24 cellular contexts compared by ENCODE assay signal in the genomic region with DNA sequence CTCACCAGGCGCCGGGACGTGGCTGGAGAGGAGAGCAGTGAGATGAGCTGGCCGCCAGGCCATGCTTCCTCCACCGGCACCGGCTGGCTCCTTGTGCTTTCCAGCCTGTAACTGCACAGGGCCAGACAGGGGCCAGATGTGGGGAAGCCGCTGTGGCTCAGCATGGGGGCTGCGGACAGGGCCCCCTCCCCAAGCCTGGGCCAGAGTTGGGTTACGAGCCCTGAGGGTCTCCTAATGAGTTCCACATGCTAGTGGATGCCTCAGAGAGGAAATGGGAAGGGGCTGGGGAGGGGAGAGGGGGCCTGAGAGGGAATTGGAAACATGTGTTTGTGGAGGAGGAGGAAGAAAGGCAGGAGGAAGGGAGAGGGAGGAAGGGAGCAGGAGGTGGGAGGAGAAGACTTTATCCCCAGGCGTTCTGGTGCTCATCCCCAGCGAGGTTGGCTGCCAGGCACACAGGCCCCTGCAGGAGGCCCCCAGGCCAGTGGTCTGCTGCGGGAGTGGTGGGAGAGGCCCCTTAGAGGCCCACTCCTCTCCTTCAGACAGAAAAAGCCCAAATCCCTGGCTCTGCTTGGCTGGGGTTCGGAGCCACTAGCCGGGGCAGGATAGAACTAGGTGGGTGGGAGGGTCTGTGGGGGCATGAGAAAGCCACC. TPM values are rescaled to one million over a fixed set of nuclear protein-coding genes. Genes with fewer than 3 reads are reported as not detected.
A peak's percentile ranks its signal among the peaks of the same experiment; 100 is the strongest.
DNase-seq lines count a peak whose midpoint lies in the region; ATAC-seq and TF ChIP-seq lines count a peak whose summit lies in the region.
"Had no signal": no experiment of that assay in that cellular context is flagged by ENCODE, and none has a peak within 500 bp of the region (broad histone marks: within the 10 kb centered on the region; RNA-seq: fewer than 3 reads in every experiment).

No MANE protein-coding gene starts in this region.

- no peak for TF ChIP-seq CTCF in cardiac muscle cell (IDR thresholded peaks at IDR 0.05; ENCODE audit: low read depth, low read length)
- TF ChIP-seq CTCF in mesothelial cell of epicardium (IDR thresholded peaks at IDR 0.05; ENCODE audit: unreplicated experiment), result no peak

- ATAC-seq in right cardiac atrium (no peak), GM19395 (IDR thresholded peaks at IDR 0.05; ENCODE audit: unreplicated experiment) (no peak)
- ATAC-seq: gastrocnemius medialis, left cardiac atrium, T-helper 17 cell had no signal

- intact Hi-C loops in right cardiac atrium (cut with DNase I), result no loop called here

- H3K36me3 Mint-ChIP-seq in mesothelial cell of epicardium, result no peaks in the 10 kb centered on the region

- no peaks in the 10 kb centered on the region for H3K9me3 Mint-ChIP-seq in mesothelial cell of epicardium
- H3K9me3 Mint-ChIP-seq: stimulated activated naive CD8-positive, alpha-beta T cell treated with anti-CD3 and anti-CD28 coated beads, Interleukin-15, Interleukin-2, amounts not matched to agents 100 ng/mL and 50 ng/mL, for 24 hours had no signal

- H3K4me3 ChIP-seq in cardiac muscle cell (no peak overlapping the region), right cardiac atrium (ENCODE audit: low read length) (no peak overlapping the region)
- H3K4me3 ChIP-seq: ascending aorta, colonic mucosa, gastrocnemius medialis, tibial nerve had no signal

- H3K36me3 ChIP-seq in cardiac muscle cell, result no peaks in the 10 kb centered on the region
- H3K36me3 ChIP-seq: ascending aorta, colonic mucosa, gastrocnemius medialis, tibial nerve had no signal

- H3K4me1 ChIP-seq in cardiac muscle cell (ENCODE audit: low read depth) (peaks cover 21% of the 10 kb centered on the region), right cardiac atrium (ENCODE audit: control insufficient read depth, insufficient read depth, low read length) (peaks cover 8% of the 10 kb centered on the region)
- H3K4me1 ChIP-seq: colonic mucosa had no signal

- 65% methylated on average over 14 of the region's 14 CpGs for WGBS in right cardiac atrium

- H3K27me3 ChIP-seq in cardiac muscle cell, result no peaks in the 10 kb centered on the region
- H3K27me3 ChIP-seq in right cardiac atrium (ENCODE audit: control insufficient read depth, insufficient read depth), result no peaks in the 10 kb centered on the region
- H3K27me3 ChIP-seq: ascending aorta, colonic mucosa, gastrocnemius medialis, tibial nerve had no signal

- H3K27ac Mint-ChIP-seq in mesothelial cell of epicardium, result peak overlapping the region; percentile 96
- H3K27ac Mint-ChIP-seq: stimulated activated naive CD8-positive, alpha-beta T cell treated with anti-CD3 and anti-CD28 coated beads, Interleukin-15, Interleukin-2, amounts not matched to agents 100 ng/mL and 50 ng/mL, for 24 hours had no signal

- H3K4me1 Mint-ChIP-seq in mesothelial cell of epicardium, result peaks cover 52% of the 10 kb centered on the region

- H3K9me3 ChIP-seq in cardiac muscle cell (ENCODE audit: low read depth) (no peaks in the 10 kb centered on the region), right cardiac atrium (ENCODE audit: control insufficient read depth, low read length) (no peaks in the 10 kb centered on the region)
- H3K9me3 ChIP-seq: ascending aorta, colonic mucosa, gastrocnemius medialis, tibial nerve had no signal

- peak overlapping the region; percentile 34 for H3K4me3 Mint-ChIP-seq in mesothelial cell of epicardium
- H3K4me3 Mint-ChIP-seq: stimulated activated naive CD8-positive, alpha-beta T cell treated with anti-CD3 and anti-CD28 coated beads, Interleukin-15, Interleukin-2, amounts not matched to agents 100 ng/mL and 50 ng/mL, for 24 hours; T-helper 17 cell had no signal

- H3K27me3 Mint-ChIP-seq in mesothelial cell of epicardium (ENCODE audit: low read depth), result no peaks in the 10 kb centered on the region
- H3K27me3 Mint-ChIP-seq: stimulated activated naive CD8-positive, alpha-beta T cell treated with anti-CD3 and anti-CD28 coated beads, Interleukin-15, Interleukin-2, amounts not matched to agents 100 ng/mL and 50 ng/mL, for 24 hours; T-helper 17 cell had no signal

- H3K27ac ChIP-seq in cardiac muscle cell (peak overlapping the region; percentile 60), right cardiac atrium (ENCODE audit: low read length) (no peak overlapping the region)
- H3K27ac ChIP-seq: ascending aorta, colonic mucosa, gastrocnemius medialis, tibial nerve had no signal

- peak in 1 of 2 donors; percentile 36 for DNase-seq in cardiac muscle cell (ENCODE audit: low read depth in 1 of 2, low spot score in 1 of 2)
- no peak for DNase-seq in right cardiac atrium
- DNase-seq in ecto neural progenitor cell (ENCODE audit: low spot score), result peak; percentile 58
- DNase-seq in mesothelial cell of epicardium (ENCODE audit: low spot score in 2 of 2, unreplicated experiment in 2 of 2), result peak; percentile 61 to 77
- DNase-seq in MV-4-11 (lab: John Stamatoyannopoulos, UW), result no peak
- no peak for DNase-seq in hypothalamus (lab: John Stamatoyannopoulos, UW)
- DNase-seq in NCI-H2107 (lab: John Stamatoyannopoulos, UW), result no peak
- DNase-seq: activated CD4-positive, alpha-beta T cell treated with anti-CD3 and anti-CD28 coated beads, Interleukin-2, amount 50 U/mL, for 1 hour; activated CD8-positive, alpha-beta memory T cell treated with anti-CD3 and anti-CD28 coated beads, Interleukin-2, amount 50 U/mL, for 48 hours; activated naive CD4-positive, alpha-beta T cell; gastrocnemius medialis; HCEC 1CT; left cardiac atrium; NCI-H1436 treated with DMSO at 0.1 percent for 48 hours; NCI-H774; nucleus accumbens; OCI-M1; SIG-M5; T-helper 17 cell had no signal

RNA-seq across cellular contexts. Expression of gene DUSP7, which starts 11.8 kb away (rescaled TPM):
- total RNA-seq in cardiac muscle cell, result 32.2 and 39.5 TPM in 2 replicates
- 7.1 and 13.1 TPM in 2 replicates for polyA plus RNA-seq in cardiac muscle cell
- 10 to 100 TPM; 27.2 to 39.9 (median 36.2) TPM for total RNA-seq in right cardiac atrium
- 18.1 TPM for polyA plus RNA-seq in right cardiac atrium
- total RNA-seq in mesothelial cell of epicardium, result 32.0 to 34.6 TPM (median 32.2 TPM) in 3 replicates

Comparison
In these comparisons a context has a peak if more than half of its experiments do, and no peak if none do; other contexts are left out.
1. DNase-seq: peak in ecto neural progenitor cell (single experiment) and mesothelial cell of epicardium (2 of 2); none in right cardiac atrium (0 of 3), MV-4-11 (single experiment), hypothalamus (0 of 51) and NCI-H2107 (single experiment).